In the genomic region with DNA sequence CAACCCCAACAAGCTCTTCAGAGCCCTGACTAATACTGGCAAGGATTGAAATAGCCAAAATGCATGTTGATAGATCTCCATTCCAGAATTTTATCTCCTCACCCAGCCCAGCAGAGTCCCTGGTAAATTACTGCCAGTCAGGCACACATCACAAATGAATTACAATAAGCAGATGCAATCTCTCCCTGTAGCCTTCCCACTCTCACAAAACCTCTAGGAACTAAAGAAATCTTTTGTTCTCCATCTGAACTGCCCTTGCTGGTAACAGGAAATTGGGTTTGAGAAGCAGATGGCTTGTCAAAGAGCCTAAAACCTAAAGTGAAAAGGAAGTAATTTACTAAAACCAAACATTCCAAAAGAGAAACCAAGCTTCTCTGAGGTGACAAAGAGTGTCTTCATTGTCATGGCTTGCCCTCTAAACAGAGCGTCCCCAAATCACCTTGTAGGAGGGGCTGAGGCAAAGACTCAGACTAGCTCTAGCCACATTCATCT, we compare ENCODE assay signal across 8 cellular contexts. TPM values are rescaled to one million over a fixed set of nuclear protein-coding genes. Genes with fewer than 3 reads are reported as not detected.
DNase-seq lines count a peak whose midpoint lies in the region; ATAC-seq and TF ChIP-seq lines count a peak whose summit lies in the region.

No MANE protein-coding gene starts in this region.

- H3K27ac Mint-ChIP-seq in effector memory CD8-positive, alpha-beta T cell = peak overlapping the region; percentile 47 to 79

- H3K9me3 ChIP-seq in A673 (ENCODE audit: low read depth, low read length, poor library complexity, severe bottlenecking) = no peaks in the 10 kb centered on the region
- no peaks in the 10 kb centered on the region for H3K9me3 ChIP-seq in uterus

- intact Hi-C loops in A673 (cut with micrococcal nuclease; ENCODE audit: unreplicated experiment) = loop anchor here (10.0 kb wide), 1 partner anchor 64 kb away; no protein-coding TSS in a partner anchor
- intact Hi-C loops in uterus (cut with DNase I; ENCODE audit: low total_unique reads) = no loop called here

- H3K27me3 ChIP-seq in A673 (replicated peaks; ENCODE audit: insufficient read depth, low read depth, low read length, poor library complexity) (no peaks in the 10 kb centered on the region), uterus (no peaks in the 10 kb centered on the region)

- no peaks in the 10 kb centered on the region for H3K36me3 ChIP-seq in A673 (ENCODE audit: insufficient read depth, low read length, poor library complexity, severe bottlenecking)
- H3K36me3 ChIP-seq in uterus = no peaks in the 10 kb centered on the region

- no peak for TF ChIP-seq POLR2A in NB4 (IDR thresholded peaks at IDR 0.05; ENCODE audit: extremely low read depth, insufficient read length)
- no peak for TF ChIP-seq POLR2A in uterus (IDR thresholded peaks at IDR 0.05)

- peaks cover 18 to 27% of the 10 kb centered on the region in 2 donors for H3K4me1 Mint-ChIP-seq in effector memory CD8-positive, alpha-beta T cell (ENCODE audit: low read depth in 2 of 2)

- TF ChIP-seq CTCF in A673 (conservative IDR thresholded peaks at IDR 0.05; ENCODE audit: low read depth, low read length) (no peak), NB4 (IDR thresholded peaks at IDR 0.05; ENCODE audit: low read depth, low read length) (no peak), uterus (IDR thresholded peaks at IDR 0.05) (no peak)

- peak overlapping the region in 1 of 2 donors; percentile 1 for H3K4me3 Mint-ChIP-seq in effector memory CD8-positive, alpha-beta T cell

- CTCF ChIA-PET in A673 (lab: Charles Lee) = interaction anchor here (0.9 kb wide), 1 partner anchor 187 kb away, joined by 3 read pairs; no protein-coding TSS in a partner anchor

- H3K27me3 Mint-ChIP-seq in effector memory CD8-positive, alpha-beta T cell = no peaks in the 10 kb centered on the region

- peaks cover 44% of the 10 kb centered on the region for H3K4me1 ChIP-seq in A673 (ENCODE audit: insufficient read depth, low read length, poor library complexity, severe bottlenecking)
- no peaks in the 10 kb centered on the region for H3K4me1 ChIP-seq in uterus

- H3K4me3 ChIP-seq in A673 (ENCODE audit: low read depth, low read length, poor library complexity, severe bottlenecking) = peak overlapping the region; percentile 5
- no peak overlapping the region for H3K4me3 ChIP-seq in NB4 (ENCODE audit: low read depth, low read length)
- H3K4me3 ChIP-seq in uterus = no peak overlapping the region

- no peaks in the 10 kb centered on the region for H3K9me3 Mint-ChIP-seq in effector memory CD8-positive, alpha-beta T cell

- POLR2A ChIA-PET in A673 (lab: Charles Lee; ENCODE audit: low non-redundant PET) = interaction anchor here (0.6 to 1.1 kb wide), 2 partner anchors 13 to 16 kb away, joined by 3 read pairs; no protein-coding TSS in a partner anchor

- no peaks in the 10 kb centered on the region for H3K36me3 Mint-ChIP-seq in effector memory CD8-positive, alpha-beta T cell (ENCODE audit: insufficient read depth)

- peak; percentile 94 for DNase-seq in A673 (ENCODE audit: low spot score)
- peak; percentile 61 for DNase-seq in NB4 (ENCODE audit: low read depth)
- DNase-seq in effector memory CD8-positive, alpha-beta T cell = no peak
- no peak for DNase-seq in DMS79 treated with DMSO at 0.1 percent for 48 hours (lab: John Stamatoyannopoulos, UW)
- DNase-seq in AG08396 (ENCODE audit: low spot score) = no peak
- no peak for DNase-seq in uterus
- DNase-seq in superior temporal gyrus (ENCODE audit: extremely low spot score) = no peak

- H3K27ac ChIP-seq in A673 (ENCODE audit: low read depth, low read length, poor library complexity, severe bottlenecking) (peak overlapping the region; percentile 80), uterus (no peak overlapping the region)

- BruUV-seq in A673 (replicated peaks; lab: Mats Ljungman, UMichigan) = no TSS peak

- peak; percentile 69 for ATAC-seq in GM18861 (IDR thresholded peaks at IDR 0.05; ENCODE audit: unreplicated experiment)
- peak; percentile 57 for ATAC-seq in effector memory CD8-positive, alpha-beta T cell (replicated peaks)

RNA-seq across cellular contexts. Expression of gene FAM168A, which starts 59.5 kb away (rescaled TPM):
- 46.1 and 53.1 TPM in 2 replicates for total RNA-seq in A673 (2021)
- 10 to 100 TPM in 3 of 4 donors, 1 to 10 TPM in 1; 7.9 to 50.3 (median 25.8) TPM for total RNA-seq in uterus

Comparison
In these comparisons a context has a peak if more than half of its experiments do, and no peak if none do; other contexts are left out.
1. DNase-seq: peak in A673 (single experiment) and NB4 (single experiment); none in effector memory CD8-positive, alpha-beta T cell (0 of 3), DMS79 treated with DMSO at 0.1 percent for 48 hours (single experiment), AG08396 (single experiment), uterus (0 of 2) and superior temporal gyrus (single experiment).